Comparison of ENCODE assay signal across 1 cellular context in genomic region chr17:42676424-42677011, GRCh38.
TF ChIP-seq lines count a peak whose summit lies in the region.

Gene PLEKHH3, minus strand, starts transcription at chr17:42676994. Its CDS starts 431 bp downstream, at chr17:42676563.

TF ChIP-seq in HEK293, 187 proteins besides CTCF, POLR2A, EP300 and RAD21 (continued from another document and continues in another):
- TF ChIP-seq AEBP2 (tag by site-specific recombination; IDR thresholded peaks at IDR 0.05; ENCODE audit: borderline replicate concordance) = 0 out of 2 replicates have a peak, but pooled peaks have one; percentile 33
- TF ChIP-seq GLIS2 (tag by site-specific recombination; IDR thresholded peaks at IDR 0.05) = peak; percentile 96
- TF ChIP-seq, protein P1, sequence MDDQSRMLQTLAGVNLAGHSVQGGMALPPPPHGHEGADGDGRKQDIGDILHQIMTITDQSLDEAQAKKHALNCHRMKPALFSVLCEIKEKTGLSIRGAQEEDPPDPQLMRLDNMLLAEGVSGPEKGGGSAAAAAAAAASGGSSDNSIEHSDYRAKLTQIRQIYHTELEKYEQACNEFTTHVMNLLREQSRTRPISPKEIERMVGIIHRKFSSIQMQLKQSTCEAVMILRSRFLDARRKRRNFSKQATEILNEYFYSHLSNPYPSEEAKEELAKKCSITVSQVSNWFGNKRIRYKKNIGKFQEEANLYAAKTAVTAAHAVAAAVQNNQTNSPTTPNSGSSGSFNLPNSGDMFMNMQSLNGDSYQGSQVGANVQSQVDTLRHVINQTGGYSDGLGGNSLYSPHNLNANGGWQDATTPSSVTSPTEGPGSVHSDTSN (CRISPR knock-in tag; IDR thresholded peaks at IDR 0.05) = peak; percentile 22; the same call in 1 of the 2 replicates
- TF ChIP-seq ZBTB26 (tag by site-specific recombination; optimal IDR thresholded peaks at IDR 0.05) = peak; percentile 91
- peak; percentile 91 for TF ChIP-seq ZNF335 (tag by site-specific recombination; conservative IDR thresholded peaks at IDR 0.05)
- peak; percentile 68; the same call in 1 of the 2 replicates for TF ChIP-seq ZNF24 (tag by site-specific recombination; IDR thresholded peaks at IDR 0.05)
- TF ChIP-seq ZNF785 (tag by site-specific recombination; IDR thresholded peaks at IDR 0.05) = 0 out of 2 replicates have a peak, but pooled peaks have one; percentile 71
- TF ChIP-seq ZNF391 (tag by site-specific recombination; IDR thresholded peaks at IDR 0.05; ENCODE audit: borderline replicate concordance, low read depth) = peak; percentile 91; the same call in 1 of the 2 replicates
- peak; percentile 99 for TF ChIP-seq ZBTB7A (tag by site-specific recombination; IDR thresholded peaks at IDR 0.05; ENCODE audit: low read depth)
- peak; percentile 73 for TF ChIP-seq ZNF692 (tag by site-specific recombination; IDR thresholded peaks at IDR 0.05)
- TF ChIP-seq ZNF239 (tag by site-specific recombination; IDR thresholded peaks at IDR 0.05) = 0 out of 2 replicates have a peak, but pooled peaks have one; percentile 43
- no peak for TF ChIP-seq ZNF664 (tag by site-specific recombination; IDR thresholded peaks at IDR 0.05)
- 0 out of 2 replicates have a peak, but pooled peaks have one; percentile 5 for TF ChIP-seq ZNF677 (tag by site-specific recombination; IDR thresholded peaks at IDR 0.05)
- 0 out of 2 replicates have a peak, but pooled peaks have one; percentile 38 for TF ChIP-seq ZSCAN30 (tag by site-specific recombination; IDR thresholded peaks at IDR 0.05)
- peak; percentile 9; the same call in 1 of the 2 replicates for TF ChIP-seq KLF7 (tag by site-specific recombination; IDR thresholded peaks at IDR 0.05; ENCODE audit: borderline replicate concordance)
- TF ChIP-seq ZBTB20 (tag by site-specific recombination; IDR thresholded peaks at IDR 0.05) = peak; percentile 99
- TF ChIP-seq BCL11B (tag by site-specific recombination; IDR thresholded peaks at IDR 0.05; ENCODE audit: low read depth) = peak; percentile 99
- peak; percentile 37; the same call in 1 of the 2 replicates for TF ChIP-seq ZFHX2 (tag by site-specific recombination; conservative IDR thresholded peaks at IDR 0.05)
- TF ChIP-seq WT1 (tag by site-specific recombination; IDR thresholded peaks at IDR 0.05) = peak; percentile 42
- no peak for TF ChIP-seq ZNF274 (IDR thresholded peaks at IDR 0.05; ENCODE audit: low read length)
- TF ChIP-seq ZNF274 (tag by site-specific recombination; IDR thresholded peaks at IDR 0.05; ENCODE audit: borderline replicate concordance) = no peak; the same call in 1 of the 2 replicates
- peak; percentile 13; the same call in 1 of the 2 replicates for TF ChIP-seq MZF1 (tag by site-specific recombination; IDR thresholded peaks at IDR 0.05; ENCODE audit: borderline replicate concordance)
- TF ChIP-seq ZNF791 (tag by site-specific recombination; IDR thresholded peaks at IDR 0.05) = no peak
- peak; percentile 65; the same call in 1 of the 2 replicates for TF ChIP-seq ZBTB17 (tag by site-specific recombination; IDR thresholded peaks at IDR 0.05)
- peak; percentile 71 for TF ChIP-seq ZNF324 (tag by site-specific recombination; IDR thresholded peaks at IDR 0.05)
- peak; percentile 18; the same call in 1 of the 2 replicates for TF ChIP-seq YY1 (tag by site-specific recombination; IDR thresholded peaks at IDR 0.05)
- no peak for TF ChIP-seq SCRT2 (tag by site-specific recombination; IDR thresholded peaks at IDR 0.05)
- TF ChIP-seq ZNF658 (tag by site-specific recombination; IDR thresholded peaks at IDR 0.05) = no peak
- TF ChIP-seq, protein P2, sequence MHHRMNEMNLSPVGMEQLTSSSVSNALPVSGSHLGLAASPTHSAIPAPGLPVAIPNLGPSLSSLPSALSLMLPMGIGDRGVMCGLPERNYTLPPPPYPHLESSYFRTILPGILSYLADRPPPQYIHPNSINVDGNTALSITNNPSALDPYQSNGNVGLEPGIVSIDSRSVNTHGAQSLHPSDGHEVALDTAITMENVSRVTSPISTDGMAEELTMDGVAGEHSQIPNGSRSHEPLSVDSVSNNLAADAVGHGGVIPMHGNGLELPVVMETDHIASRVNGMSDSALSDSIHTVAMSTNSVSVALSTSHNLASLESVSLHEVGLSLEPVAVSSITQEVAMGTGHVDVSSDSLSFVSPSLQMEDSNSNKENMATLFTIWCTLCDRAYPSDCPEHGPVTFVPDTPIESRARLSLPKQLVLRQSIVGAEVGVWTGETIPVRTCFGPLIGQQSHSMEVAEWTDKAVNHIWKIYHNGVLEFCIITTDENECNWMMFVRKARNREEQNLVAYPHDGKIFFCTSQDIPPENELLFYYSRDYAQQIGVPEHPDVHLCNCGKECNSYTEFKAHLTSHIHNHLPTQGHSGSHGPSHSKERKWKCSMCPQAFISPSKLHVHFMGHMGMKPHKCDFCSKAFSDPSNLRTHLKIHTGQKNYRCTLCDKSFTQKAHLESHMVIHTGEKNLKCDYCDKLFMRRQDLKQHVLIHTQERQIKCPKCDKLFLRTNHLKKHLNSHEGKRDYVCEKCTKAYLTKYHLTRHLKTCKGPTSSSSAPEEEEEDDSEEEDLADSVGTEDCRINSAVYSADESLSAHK (tag by site-specific recombination; IDR thresholded peaks at IDR 0.05) = 0 out of 2 replicates have a peak, but pooled peaks have one; percentile 7
- TF ChIP-seq, protein P3, sequence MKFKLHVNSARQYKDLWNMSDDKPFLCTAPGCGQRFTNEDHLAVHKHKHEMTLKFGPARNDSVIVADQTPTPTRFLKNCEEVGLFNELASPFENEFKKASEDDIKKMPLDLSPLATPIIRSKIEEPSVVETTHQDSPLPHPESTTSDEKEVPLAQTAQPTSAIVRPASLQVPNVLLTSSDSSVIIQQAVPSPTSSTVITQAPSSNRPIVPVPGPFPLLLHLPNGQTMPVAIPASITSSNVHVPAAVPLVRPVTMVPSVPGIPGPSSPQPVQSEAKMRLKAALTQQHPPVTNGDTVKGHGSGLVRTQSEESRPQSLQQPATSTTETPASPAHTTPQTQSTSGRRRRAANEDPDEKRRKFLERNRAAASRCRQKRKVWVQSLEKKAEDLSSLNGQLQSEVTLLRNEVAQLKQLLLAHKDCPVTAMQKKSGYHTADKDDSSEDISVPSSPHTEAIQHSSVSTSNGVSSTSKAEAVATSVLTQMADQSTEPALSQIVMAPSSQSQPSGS (tag by site-specific recombination; IDR thresholded peaks at IDR 0.05; ENCODE audit: low read depth) = no peak
- peak; percentile 41; the same call in 1 of the 2 replicates for TF ChIP-seq ZNF18 (tag by site-specific recombination; IDR thresholded peaks at IDR 0.05)
- peak; percentile 70; the same call in 1 of the 2 replicates for TF ChIP-seq ZNF777 (tag by site-specific recombination; IDR thresholded peaks at IDR 0.05; ENCODE audit: borderline replicate concordance)
- peak; percentile 14; the same call in 1 of the 2 replicates for TF ChIP-seq ZNF146 (tag by site-specific recombination; IDR thresholded peaks at IDR 0.05)
- TF ChIP-seq, protein P4, sequence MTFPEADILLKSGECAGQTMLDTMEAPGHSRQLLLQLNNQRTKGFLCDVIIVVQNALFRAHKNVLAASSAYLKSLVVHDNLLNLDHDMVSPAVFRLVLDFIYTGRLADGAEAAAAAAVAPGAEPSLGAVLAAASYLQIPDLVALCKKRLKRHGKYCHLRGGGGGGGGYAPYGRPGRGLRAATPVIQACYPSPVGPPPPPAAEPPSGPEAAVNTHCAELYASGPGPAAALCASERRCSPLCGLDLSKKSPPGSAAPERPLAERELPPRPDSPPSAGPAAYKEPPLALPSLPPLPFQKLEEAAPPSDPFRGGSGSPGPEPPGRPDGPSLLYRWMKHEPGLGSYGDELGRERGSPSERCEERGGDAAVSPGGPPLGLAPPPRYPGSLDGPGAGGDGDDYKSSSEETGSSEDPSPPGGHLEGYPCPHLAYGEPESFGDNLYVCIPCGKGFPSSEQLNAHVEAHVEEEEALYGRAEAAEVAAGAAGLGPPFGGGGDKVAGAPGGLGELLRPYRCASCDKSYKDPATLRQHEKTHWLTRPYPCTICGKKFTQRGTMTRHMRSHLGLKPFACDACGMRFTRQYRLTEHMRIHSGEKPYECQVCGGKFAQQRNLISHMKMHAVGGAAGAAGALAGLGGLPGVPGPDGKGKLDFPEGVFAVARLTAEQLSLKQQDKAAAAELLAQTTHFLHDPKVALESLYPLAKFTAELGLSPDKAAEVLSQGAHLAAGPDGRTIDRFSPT (tag by site-specific recombination; IDR thresholded peaks at IDR 0.05) = peak; percentile 85
- no peak for TF ChIP-seq MEIS1 (CRISPR knock-in tag; IDR thresholded peaks at IDR 0.05; ENCODE audit: borderline replicate concordance)
- 0 out of 2 replicates have a peak, but pooled peaks have one; percentile 43 for TF ChIP-seq GLI4 (tag by site-specific recombination; IDR thresholded peaks at IDR 0.05)
- peak; percentile 42; the same call in 1 of the 2 replicates for TF ChIP-seq ZBTB11 (tag by site-specific recombination; conservative IDR thresholded peaks at IDR 0.05; ENCODE audit: low read depth)
- no peak for TF ChIP-seq ZNF514 (tag by site-specific recombination; IDR thresholded peaks at IDR 0.05)
- TF ChIP-seq ZNF624 (tag by site-specific recombination; IDR thresholded peaks at IDR 0.05) = no peak
- TF ChIP-seq ZNF350 (tag by site-specific recombination; IDR thresholded peaks at IDR 0.05) = no peak
